31 cellular contexts compared by ENCODE assay signal in the genomic region with DNA sequence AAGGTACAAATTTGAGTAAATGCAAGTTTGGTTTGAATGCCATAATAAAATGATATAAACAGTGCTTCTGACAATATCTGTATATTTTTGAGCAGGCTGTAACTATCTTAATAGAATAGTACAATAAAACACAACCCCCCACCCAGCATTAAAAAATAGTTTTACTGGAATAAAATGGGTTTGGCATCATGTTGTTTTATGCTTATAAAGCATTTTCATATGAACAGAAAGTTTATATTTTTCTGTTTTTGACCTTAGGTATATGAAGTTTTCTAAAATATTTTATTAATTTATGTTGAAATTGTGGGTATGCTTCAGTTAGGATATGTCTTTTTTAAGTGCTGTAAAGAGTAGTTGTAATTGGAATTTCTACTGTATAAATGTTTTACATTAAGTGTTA. TPM values are rescaled to one million over a fixed set of nuclear protein-coding genes. Genes with fewer than 3 reads are reported as not detected.
"Had no signal": no experiment of that assay in that cellular context is flagged by ENCODE, and none has a peak within 500 bp of the region (broad histone marks: within the 10 kb centered on the region; RNA-seq: fewer than 3 reads in every experiment).

No MANE protein-coding gene starts in this region.

- H3K4me3 ChIP-seq: adrenal gland, body of pancreas, breast epithelium had no signal

- ATAC-seq: activated CD8-positive, alpha-beta T cell treated with anti-CD3 and anti-CD28 coated beads for 36 hours; activated naive CD4-positive, alpha-beta T cell treated with anti-CD3 and anti-CD28 coated beads, Interleukin-2, amount 50 U/mL, for 72 hours; activated T-cell treated with anti-CD3 and anti-CD28 coated beads, Interleukin-2, amount 50 U/mL, for 4 hours; activated T-cell treated with anti-CD3 and anti-CD28 coated beads, Interleukin-2, amount 50 U/mL, for 72 hours; activated T-helper 17 cell treated with anti-CD3 and anti-CD28 coated beads, Interleukin-2, amount 50 U/mL, for 72 hours; body of pancreas had no signal

- H3K36me3 ChIP-seq: breast epithelium had no signal

- DNase-seq: activated B cell treated with CpG ODN at 0.5 μM for 24 hours; activated CD4-positive, alpha-beta memory T cell treated with anti-CD3 and anti-CD28 coated beads for 36 hours; activated CD4-positive, alpha-beta T cell treated with anti-CD3 and anti-CD28 coated beads for 4 hours; activated CD4-positive, alpha-beta T cell treated with anti-CD3 and anti-CD28 coated beads, Interleukin-2, amount 50 U/mL, for 1 hour; activated CD4-positive, alpha-beta T cell treated with anti-CD3 and anti-CD28 coated beads, Interleukin-2, amount 50 U/mL, for 4 hours; activated CD4-positive, CD25-positive, alpha-beta regulatory T cell treated with anti-CD3 and anti-CD28 coated beads, Interleukin-2, amount 50 U/mL, for 72 hours; activated CD8-positive, alpha-beta memory T cell treated with anti-CD3 and anti-CD28 coated beads, Interleukin-2, amount 50 U/mL, for 4 hours; activated CD8-positive, alpha-beta T cell treated with anti-CD3 and anti-CD28 coated beads for 36 hours; activated effector memory CD4-positive, alpha-beta T cell treated with anti-CD3 and anti-CD28 coated beads, Interleukin-2, amount 50 U/mL, for 16 hours; activated gamma-delta T cell treated with Interleukin-2 at 50 U/mL for 16 hours; activated naive CD4-positive, alpha-beta T cell; activated naive CD4-positive, alpha-beta T cell treated with anti-CD3 and anti-CD28 coated beads for 36 hours; activated naive CD4-positive, alpha-beta T cell treated with anti-CD3 and anti-CD28 coated beads, Interleukin-2, amount 50 U/mL, for 16 hours; activated naive CD8-positive, alpha-beta T cell treated with anti-CD3 and anti-CD28 coated beads for 36 hours; activated T-cell treated with anti-CD3 and anti-CD28 coated beads for 4 hours; activated T-cell treated with anti-CD3 and anti-CD28 coated beads, Interleukin-2, amount 50 U/mL, for 1 hour; activated T-cell treated with anti-CD3 and anti-CD28 coated beads, Interleukin-2, amount 50 U/mL, for 4 hours; activated T-cell treated with anti-CD3 and anti-CD28 coated beads, Interleukin-2, amount 50 U/mL, for 72 hours; adrenal gland; amniotic stem cell; aorta; body of pancreas; brain microvascular endothelial cell; central memory CD4-positive, alpha-beta T cell; T-helper 2 cell; T-helper 9 cell had no signal

- FAIRE-seq: astrocyte had no signal

- H3K27me3 ChIP-seq: adrenal gland, body of pancreas, brain microvascular endothelial cell, breast epithelium had no signal

- H3K9me3 ChIP-seq: adrenal gland, body of pancreas, breast epithelium had no signal

- H3K4me1 ChIP-seq: adrenal gland, breast epithelium had no signal

- H3K27ac ChIP-seq: adrenal gland, body of pancreas, brain microvascular endothelial cell, breast epithelium, VCaP had no signal

RNA-seq across cellular contexts. Expression of a gene that starts 57.2 kb away (rescaled TPM):
- total RNA-seq: activated naive CD4-positive, alpha-beta T cell treated with anti-CD3 and anti-CD28 coated beads for 36 hours had no signal
- polyA plus RNA-seq: aorta had no signal
